In genomic region chr1:64495878-64496277, GRCh38 we compare ENCODE assay signal across 20 cellular contexts. TPM values are rescaled to one million over a fixed set of nuclear protein-coding genes. Genes with fewer than 3 reads are reported as not detected.
DNase-seq lines count a peak whose midpoint lies in the region; ATAC-seq and TF ChIP-seq lines count a peak whose summit lies in the region.
"Had no signal": no experiment of that assay in that cellular context is flagged by ENCODE, and none has a peak within 500 bp of the region (broad histone marks: within the 10 kb centered on the region; RNA-seq: fewer than 3 reads in every experiment).

No MANE protein-coding gene starts in this region.

- no peaks in the 10 kb centered on the region for H3K36me3 Mint-ChIP-seq in natural killer cell treated with Interleukin-12 subunit alpha and Interleukin-12 subunit beta and Interleukin-15 and Interleukin-18, amount 100 ng/mL, for 72 hours
- no peaks in the 10 kb centered on the region for H3K36me3 Mint-ChIP-seq in chondrocyte (ENCODE audit: low read depth)

- H3K4me3 ChIP-seq in heart right ventricle: no peak overlapping the region
- H3K4me3 ChIP-seq: ovary, thyroid gland had no signal

- no peak overlapping the region for H3K27ac Mint-ChIP-seq in natural killer cell treated with Interleukin-12 subunit alpha and Interleukin-12 subunit beta and Interleukin-15 and Interleukin-18, amount 100 ng/mL, for 72 hours
- H3K27ac Mint-ChIP-seq in chondrocyte (ENCODE audit: unreplicated experiment): no peak overlapping the region
- H3K27ac Mint-ChIP-seq: dendritic cell treated with granulocyte-macrophage colony-stimulating factor and Interleukin-4, amounts not matched to agents 40 ng/mL and 50 ng/mL, for 4 days had no signal

- TF ChIP-seq CTCF in chondrocyte (IDR thresholded peaks at IDR 0.05): no peak
- no peak for TF ChIP-seq CTCF in heart right ventricle (IDR thresholded peaks at IDR 0.05)

- H3K27me3 ChIP-seq in heart right ventricle: no peaks in the 10 kb centered on the region
- H3K27me3 ChIP-seq: ovary, thyroid gland had no signal

- peaks cover 19 to 33% of the 10 kb centered on the region in 2 donors for H3K27me3 Mint-ChIP-seq in natural killer cell treated with Interleukin-12 subunit alpha and Interleukin-12 subunit beta and Interleukin-15 and Interleukin-18, amount 100 ng/mL, for 72 hours
- no peaks in the 10 kb centered on the region for H3K27me3 Mint-ChIP-seq in chondrocyte (ENCODE audit: low read depth)

- WGBS in heart right ventricle, 2 donors: 56 to 59% methylated on average over 1 of the region's 1 CpG

- H3K4me1 ChIP-seq in heart right ventricle: peaks cover 0 to 17% (median 0%) of the 10 kb centered on the region in 9 donors

- DNase-seq in NCI-H1436 (lab: John Stamatoyannopoulos, UW) (peak; percentile 27), NCI-H1436 treated with DMSO at 0.1 percent for 48 hours (lab: John Stamatoyannopoulos, UW) (no peak), NCI-H2107 treated with DMSO at 0.1 percent for 48 hours (lab: John Stamatoyannopoulos, UW; ENCODE audit: unreplicated experiment) (peak; percentile 77), SHP77 (lab: John Stamatoyannopoulos, UW) (peak; percentile 43 to 54), chondrocyte (ENCODE audit: low spot score) (no peak), cardiac septum (ENCODE audit: low spot score) (no peak), heart right ventricle (no peak)
- no peak for DNase-seq in natural killer cell treated with Interleukin-12 subunit alpha and Interleukin-12 subunit beta and Interleukin-15 and Interleukin-18, amount 100 ng/mL, for 72 hours (ENCODE audit: low spot score)
- DNase-seq: activated CD4-positive, alpha-beta T cell treated with anti-CD3 and anti-CD28 coated beads for 4 hours; activated naive CD4-positive, alpha-beta T cell treated with anti-CD3 and anti-CD28 coated beads, Interleukin-2, amount 50 U/mL, for 16 hours; C1 segment of cervical spinal cord; glutamatergic neuron; GOT3; kidney; ovary; stimulated activated CD4-positive, alpha-beta T cell treated with anti-CD3 and anti-CD28 coated beads, Interleukin-4, amount 100 ng/mL, for 4 hours; T-helper 9 cell; thyroid gland had no signal

- H3K36me3 ChIP-seq in heart right ventricle: no peaks in the 10 kb centered on the region
- H3K36me3 ChIP-seq: ovary, thyroid gland had no signal

- H3K4me1 Mint-ChIP-seq in natural killer cell treated with Interleukin-12 subunit alpha and Interleukin-12 subunit beta and Interleukin-15 and Interleukin-18, amount 100 ng/mL, for 72 hours (ENCODE audit: low read depth in 2 of 2): no peaks in the 10 kb centered on the region
- peaks cover 22% of the 10 kb centered on the region for H3K4me1 Mint-ChIP-seq in chondrocyte (ENCODE audit: low read depth)

- no peak overlapping the region for H3K27ac ChIP-seq in heart right ventricle
- H3K27ac ChIP-seq: ovary, thyroid gland had no signal

- H3K9me3 ChIP-seq in heart right ventricle: no peaks in the 10 kb centered on the region
- H3K9me3 ChIP-seq: ovary, thyroid gland had no signal

- no peak for ATAC-seq in natural killer cell treated with Interleukin-12 subunit alpha and Interleukin-12 subunit beta and Interleukin-15 and Interleukin-18, amount 100 ng/mL, for 72 hours
- no peak for ATAC-seq in heart right ventricle
- ATAC-seq: esophagus mucosa had no signal

- H3K4me3 Mint-ChIP-seq in natural killer cell treated with Interleukin-12 subunit alpha and Interleukin-12 subunit beta and Interleukin-15 and Interleukin-18, amount 100 ng/mL, for 72 hours: no peak overlapping the region
- no peak overlapping the region for H3K4me3 Mint-ChIP-seq in chondrocyte (ENCODE audit: unreplicated experiment)
- H3K4me3 Mint-ChIP-seq: dendritic cell treated with granulocyte-macrophage colony-stimulating factor and Interleukin-4, amounts not matched to agents 40 ng/mL and 50 ng/mL, for 4 days had no signal

- H3K9me3 Mint-ChIP-seq in natural killer cell treated with Interleukin-12 subunit alpha and Interleukin-12 subunit beta and Interleukin-15 and Interleukin-18, amount 100 ng/mL, for 72 hours: no peaks in the 10 kb centered on the region
- H3K9me3 Mint-ChIP-seq in chondrocyte (ENCODE audit: low read depth): no peaks in the 10 kb centered on the region
- H3K9me3 Mint-ChIP-seq: dendritic cell treated with granulocyte-macrophage colony-stimulating factor and Interleukin-4, amounts not matched to agents 40 ng/mL and 50 ng/mL, for 4 days had no signal

- intact Hi-C loops in cardiac septum (cut with DNase I) (no loop called here), heart right ventricle (cut with DNase I) (no loop called here)

RNA-seq across cellular contexts. Expression of gene CACHD1, which starts 25.9 kb away (rescaled TPM):
- total RNA-seq in natural killer cell treated with Interleukin-12 subunit alpha and Interleukin-12 subunit beta and Interleukin-15 and Interleukin-18, amount 100 ng/mL, for 72 hours: under 1 TPM; 0.11 to 0.14 TPM
- total RNA-seq in chondrocyte (10.4 to 13.7 TPM (median 10.5 TPM) in 3 replicates), cardiac septum (2.9 TPM), heart right ventricle (1 to 10 TPM; 2.1 to 4.2 (median 2.4) TPM)
- polyA plus RNA-seq in heart right ventricle: 1 to 10 TPM in 1 of 2 donors, under 1 TPM in 1; 0.87 to 3.1 TPM

Comparison
In these comparisons a context has a peak if more than half of its experiments do, and no peak if none do; other contexts are left out.
1. DNase-seq: peak in NCI-H1436 (single experiment), NCI-H2107 treated with DMSO at 0.1 percent for 48 hours (single experiment) and SHP77 (2 of 2); none in NCI-H1436 treated with DMSO at 0.1 percent for 48 hours (single experiment), natural killer cell treated with Interleukin-12 subunit alpha and Interleukin-12 subunit beta and Interleukin-15 and Interleukin-18, amount 100 ng/mL, for 72 hours (single experiment), chondrocyte (single experiment), cardiac septum (single experiment) and heart right ventricle (0 of 2).